Comparison of ENCODE assay signal across 19 cellular contexts in the genomic region with DNA sequence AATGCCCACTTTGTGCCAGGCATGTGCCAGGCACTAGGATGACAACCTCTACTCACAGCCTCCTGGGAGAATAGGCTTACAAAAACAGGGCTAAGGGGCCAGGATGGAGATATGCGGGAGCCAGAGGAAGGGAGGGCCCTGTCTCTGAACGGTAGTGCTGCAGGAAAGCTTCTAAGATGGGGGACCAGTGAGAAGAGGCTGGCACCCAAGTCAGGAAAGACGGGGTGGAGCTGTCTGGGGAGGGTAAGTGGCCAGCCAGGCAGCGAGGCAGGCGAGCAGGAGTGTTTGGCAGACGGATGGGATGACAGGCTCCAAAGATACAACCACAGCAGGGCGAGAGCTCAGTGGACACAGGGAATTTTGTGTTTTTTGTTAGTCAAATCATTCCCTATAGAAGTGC. TPM values are rescaled to one million over a fixed set of nuclear protein-coding genes. Genes with fewer than 3 reads are reported as not detected.
A peak's percentile ranks its signal among the peaks of the same experiment; 100 is the strongest.
DNase-seq lines count a peak whose midpoint lies in the region; ATAC-seq and TF ChIP-seq lines count a peak whose summit lies in the region.
"Had no signal": no experiment of that assay in that cellular context is flagged by ENCODE, and none has a peak within 500 bp of the region (broad histone marks: within the 10 kb centered on the region; RNA-seq: fewer than 3 reads in every experiment).

No MANE protein-coding gene starts in this region.

- POLR2A ChIA-PET in RWPE1 (lab: Yijun Ruan, JAX; ENCODE audit: low non-redundant PET), result no interaction called here

- no peak overlapping the region for H3K14ac ChIP-seq in mesenchymal stem cell (ENCODE audit: low read length in 2 of 2)

- no peak overlapping the region for H3K4ac ChIP-seq in mesenchymal stem cell (ENCODE audit: low read depth in 1 of 2, low read length in 2 of 2)

- peaks cover 12% of the 10 kb centered on the region for H3K36me3 Mint-ChIP-seq in chondrocyte (ENCODE audit: low read depth)
- H3K36me3 Mint-ChIP-seq: natural killer cell had no signal

- H3K4me1 ChIP-seq in mesenchymal stem cell (ENCODE audit: control insufficient read depth, insufficient read depth, low read depth, low read length) (peaks cover 28% of the 10 kb centered on the region), suprapubic skin (peaks cover 43% of the 10 kb centered on the region)

- no peak overlapping the region for H3K23ac ChIP-seq in mesenchymal stem cell (ENCODE audit: low read length in 2 of 2)

- H3K27ac ChIP-seq in RWPE1, result peak overlapping the region; percentile 9; the same call in 1 of the 2 replicates
- H3K27ac ChIP-seq in mesenchymal stem cell (ENCODE audit: low read length, poor library complexity, severe bottlenecking), result peak overlapping the region; percentile 86
- peak overlapping the region; percentile 35 for H3K27ac ChIP-seq in suprapubic skin
- H3K27ac ChIP-seq: colonic mucosa, hepatocyte, SJSA1 had no signal

- H2BK120ac ChIP-seq in mesenchymal stem cell (ENCODE audit: low read depth, low read length), result no peak overlapping the region

- H3K9me3 ChIP-seq in mesenchymal stem cell (ENCODE audit: control insufficient read depth, low read length), result no peaks in the 10 kb centered on the region
- no peaks in the 10 kb centered on the region for H3K9me3 ChIP-seq in suprapubic skin
- H3K9me3 ChIP-seq: colonic mucosa, SJSA1 had no signal

- 94% methylated on average over 5 of the region's 7 CpGs for WGBS in mesenchymal stem cell
- 62% methylated on average over 7 of the region's 7 CpGs for WGBS in suprapubic skin

- TF ChIP-seq CTCF in RWPE1 (conservative IDR thresholded peaks at IDR 0.05; ENCODE audit: low read depth), result no peak
- no peak for TF ChIP-seq CTCF in chondrocyte (IDR thresholded peaks at IDR 0.05)
- no peak for TF ChIP-seq CTCF in suprapubic skin (IDR thresholded peaks at IDR 0.05)

- H3K18ac ChIP-seq in mesenchymal stem cell (ENCODE audit: low read depth in 1 of 2, low read length in 2 of 2), result no peak overlapping the region

- CTCF ChIA-PET in RWPE1 (lab: Yijun Ruan, JAX), result no interaction called here

- H3K4me1 Mint-ChIP-seq in chondrocyte (ENCODE audit: low read depth), result peaks cover 41% of the 10 kb centered on the region

- H3K27me3 ChIP-seq in mesenchymal stem cell (ENCODE audit: control insufficient read depth in 1 of 2, insufficient read depth in 1 of 2, low read length in 2 of 2) (no peaks in the 10 kb centered on the region), suprapubic skin (no peaks in the 10 kb centered on the region)
- H3K27me3 ChIP-seq: colonic mucosa, hepatocyte, SJSA1 had no signal

- H4K91ac ChIP-seq in mesenchymal stem cell (ENCODE audit: low read length), result no peak overlapping the region

- ATAC-seq in GM18520 (IDR thresholded peaks at IDR 0.05; ENCODE audit: unreplicated experiment) (no peak), HG02588 (IDR thresholded peaks at IDR 0.05; ENCODE audit: unreplicated experiment) (no peak)
- ATAC-seq: activated T-cell treated with anti-CD3 and anti-CD28 coated beads, Interleukin-2, amount 50 U/mL, for 4 hours; left colon; natural killer cell had no signal

- no peak for DNase-seq in RWPE1 (ENCODE audit: low spot score)
- DNase-seq in chondrocyte (ENCODE audit: low spot score), result no peak
- no peak for DNase-seq in mesenchymal stem cell
- DNase-seq in suprapubic skin (ENCODE audit: low spot score in 2 of 2), result no peak
- DNase-seq in NCI-H82 (lab: John Stamatoyannopoulos, UW), result no peak
- DNase-seq: activated CD4-positive, alpha-beta T cell treated with anti-CD3 and anti-CD28 coated beads, Interleukin-2, amount 50 U/mL, for 1 hour; activated T-cell treated with anti-CD3 and anti-CD28 coated beads, Interleukin-2, amount 50 U/mL, for 4 hours; colonic mucosa; Karpas-422; left colon; natural killer cell; NCI-H226; retina; stimulated activated CD4-positive, alpha-beta T cell treated with anti-CD3 and anti-CD28 coated beads, Interleukin-2, amount 100 ng/mL, for 48 hours; T1000 had no signal

- TF ChIP-seq POLR2A in suprapubic skin (IDR thresholded peaks at IDR 0.05), result no peak

- H3K9ac ChIP-seq in mesenchymal stem cell (ENCODE audit: low read length), result no peak overlapping the region

- H3K27ac Mint-ChIP-seq in chondrocyte (ENCODE audit: unreplicated experiment), result peak overlapping the region; percentile 85

- H3K4me3 ChIP-seq in mesenchymal stem cell (ENCODE audit: insufficient read depth in 1 of 2, low read depth in 1 of 2, low read length in 2 of 2), result no peak overlapping the region
- no peak overlapping the region for H3K4me3 ChIP-seq in suprapubic skin
- H3K4me3 ChIP-seq: colonic mucosa, hepatocyte, SJSA1 had no signal

- peak overlapping the region; percentile 51 for H2BK5ac ChIP-seq in mesenchymal stem cell (ENCODE audit: low read depth, low read length, poor library complexity, severe bottlenecking)

- no peak overlapping the region for H2BK15ac ChIP-seq in mesenchymal stem cell (ENCODE audit: low read depth, poor library complexity, severe bottlenecking)

- no peak overlapping the region for H2BK12ac ChIP-seq in mesenchymal stem cell (ENCODE audit: low read length in 2 of 2)

- peak overlapping the region; percentile 49 for H2AK5ac ChIP-seq in mesenchymal stem cell (ENCODE audit: low read length, severe bottlenecking)

- H2AFZ ChIP-seq in mesenchymal stem cell (ENCODE audit: low read depth, low read length), result no peak overlapping the region
- H2AFZ ChIP-seq: hepatocyte had no signal

- no peak overlapping the region for H4K8ac ChIP-seq in mesenchymal stem cell (ENCODE audit: low read length)

- peaks cover 12 to 21% of the 10 kb centered on the region in 2 experiments for H3K36me3 ChIP-seq in mesenchymal stem cell (ENCODE audit: control insufficient read depth in 1 of 2, insufficient read depth in 2 of 2, low read depth in 1 of 2, low read length in 2 of 2)
- peaks cover 29% of the 10 kb centered on the region for H3K36me3 ChIP-seq in suprapubic skin
- H3K36me3 ChIP-seq: colonic mucosa had no signal

- TF ChIP-seq EP300 in suprapubic skin (IDR thresholded peaks at IDR 0.05), result no peak

- no peaks in the 10 kb centered on the region for H3K9me3 Mint-ChIP-seq in chondrocyte (ENCODE audit: low read depth)
- H3K9me3 Mint-ChIP-seq: activated T-cell treated with anti-CD3 and anti-CD28 coated beads, Interleukin-2, amount 50 U/mL, for 4 hours; natural killer cell had no signal

- no peak overlapping the region for H3K4me3 Mint-ChIP-seq in chondrocyte (ENCODE audit: unreplicated experiment)
- H3K4me3 Mint-ChIP-seq: activated T-cell treated with anti-CD3 and anti-CD28 coated beads, Interleukin-2, amount 50 U/mL, for 4 hours; natural killer cell had no signal

- peaks cover 23% of the 10 kb centered on the region for H3K79me1 ChIP-seq in mesenchymal stem cell (replicated peaks; ENCODE audit: low read length, poor library complexity, severe bottlenecking)

- no peaks in the 10 kb centered on the region for H3K27me3 Mint-ChIP-seq in chondrocyte (ENCODE audit: low read depth)

- H3K4me2 ChIP-seq in mesenchymal stem cell (ENCODE audit: low read length, poor library complexity, severe bottlenecking), result no peak overlapping the region
- H3K4me2 ChIP-seq: hepatocyte had no signal

RNA-seq across cellular contexts. Expression of gene GPI, which starts 44.7 kb away (rescaled TPM):
- 209 to 228 TPM (median 221 TPM) in 3 replicates for total RNA-seq in chondrocyte
- 92.4 TPM for polyA plus RNA-seq in mesenchymal stem cell (2013, experiment 1 of 2)
- polyA plus RNA-seq in mesenchymal stem cell (2013, experiment 2 of 2), result 88.4 TPM
- 100 to 1,000 TPM in 3 of 4 donors, 10 to 100 TPM in 1; 75.8 to 219 (median 180) TPM for total RNA-seq in suprapubic skin

Comparison
In these comparisons a context has a peak if more than half of its experiments do, and no peak if none do; other contexts are left out.
1. H3K27ac ChIP-seq: peak in every context shown above with its lines; median percentile 86 in mesenchymal stem cell; 35 in suprapubic skin; 9 in RWPE1.